Comparison of ENCODE assay signal across 24 cellular contexts in the genomic region with DNA sequence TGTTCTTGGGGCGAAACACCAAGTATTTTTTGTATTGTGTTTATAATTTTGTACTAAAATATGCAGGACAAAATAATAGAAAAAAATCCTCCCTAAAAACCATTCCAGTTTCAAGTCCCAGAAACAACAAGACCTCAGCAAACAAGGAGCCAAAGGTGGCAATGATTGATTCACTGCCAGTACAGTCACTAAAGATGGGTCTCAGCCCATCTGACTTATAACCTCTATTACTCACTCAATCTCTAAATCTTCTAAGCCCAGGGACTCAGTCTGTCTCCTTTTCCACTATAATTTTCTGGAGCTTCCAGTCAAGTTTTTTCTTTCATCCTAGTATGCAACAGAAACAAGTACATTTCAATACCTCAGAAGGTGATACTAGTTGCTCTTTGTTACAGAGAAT. TPM values are rescaled to one million over a fixed set of nuclear protein-coding genes. Genes with fewer than 3 reads are reported as not detected.
DNase-seq lines count a peak whose midpoint lies in the region; ATAC-seq and TF ChIP-seq lines count a peak whose summit lies in the region.
"Had no signal": no experiment of that assay in that cellular context is flagged by ENCODE, and none has a peak within 500 bp of the region (broad histone marks: within the 10 kb centered on the region; RNA-seq: fewer than 3 reads in every experiment).

No MANE protein-coding gene starts in this region.

- H3K4me1 ChIP-seq in GM23248 (ENCODE audit: insufficient read depth) (0 out of 2 replicates have a peak, but pooled peaks cover 4% of the 10 kb centered on the region), mucosa of descending colon (ENCODE audit: low read depth) (peaks cover 6% of the 10 kb centered on the region)

- H3K9me3 ChIP-seq in GM23248 (ENCODE audit: low read depth) (no peaks in the 10 kb centered on the region), mucosa of descending colon (no peaks in the 10 kb centered on the region)
- H3K9me3 ChIP-seq: transverse colon had no signal

- H3K27me3 ChIP-seq in GM23248 (replicated peaks; ENCODE audit: insufficient read depth) (no peaks in the 10 kb centered on the region), dorsolateral prefrontal cortex (no peaks in the 10 kb centered on the region)
- H3K27me3 ChIP-seq: transverse colon had no signal

- no peak overlapping the region for H3K9ac ChIP-seq in GM23248

- H3K4me3 Mint-ChIP-seq in activated CD4-positive, alpha-beta T cell treated with anti-CD3 and anti-CD28 coated beads, Interleukin-2, amount 10 ng/mL, durations not matched to agents 24 days and 14 days, result no peak overlapping the region
- H3K4me3 Mint-ChIP-seq: activated T-helper 1 cell treated with anti-CD3 and anti-CD28 coated beads, Interleukin-12 subunit alpha, Interleukin-12 subunit beta, Interleukin-2, Interleukin-4 antibody, amounts not matched to agents 30 ng/mL and 10 ng/mL and 1 ng/mL, durations not matched to agents 14 hours and 24 hours and 36 hours; CD4-positive, CD25-positive, alpha-beta regulatory T cell; nephron had no signal

- H3F3A ChIP-seq in GM23248 (ENCODE audit: insufficient read depth), result no peaks in the 10 kb centered on the region

- in situ Hi-C loops in GM23248 (cut with MboI), result no loop called here

- no peaks in the 10 kb centered on the region for H3K9me2 ChIP-seq in GM23248 (ENCODE audit: insufficient read depth)

- H3K4me3 ChIP-seq in GM23248 (no peak overlapping the region), epithelial cell of esophagus (ENCODE audit: low read length) (no peak overlapping the region), mucosa of descending colon (no peak overlapping the region), dorsolateral prefrontal cortex (no peak overlapping the region)
- H3K4me3 ChIP-seq: coronary artery, transverse colon had no signal

- H3K9me3 Mint-ChIP-seq in activated CD4-positive, alpha-beta T cell treated with anti-CD3 and anti-CD28 coated beads, Interleukin-2, amount 10 ng/mL, durations not matched to agents 24 days and 14 days, result peaks cover 12% of the 10 kb centered on the region

- H3K36me3 ChIP-seq in GM23248 (ENCODE audit: low read depth), result no peaks in the 10 kb centered on the region; the same call in 1 of the 2 replicates
- H3K36me3 ChIP-seq in mucosa of descending colon (ENCODE audit: low read depth), result no peaks in the 10 kb centered on the region

- H3K4me2 ChIP-seq in GM23248 (ENCODE audit: unreplicated experiment), result no peak overlapping the region

- H3K36me3 Mint-ChIP-seq in activated CD4-positive, alpha-beta T cell treated with anti-CD3 and anti-CD28 coated beads, Interleukin-2, amount 10 ng/mL, durations not matched to agents 24 days and 14 days (ENCODE audit: low read depth), result peaks cover 17% of the 10 kb centered on the region

- H3K79me2 ChIP-seq in GM23248 (ENCODE audit: insufficient read depth), result peaks cover 100% of the 10 kb centered on the region

- 92 to 100% methylated on average over 1 of the region's 1 CpG for WGBS in GM23248 (ENCODE audit: low coverage in 1 of 2, low lambda C conversion rate in 2 of 2, missing lambda C conversion rate in 2 of 2), 2 experiments

- no peak overlapping the region for H3K27ac Mint-ChIP-seq in activated CD4-positive, alpha-beta T cell treated with anti-CD3 and anti-CD28 coated beads, Interleukin-2, amount 10 ng/mL, durations not matched to agents 24 days and 14 days
- H3K27ac Mint-ChIP-seq: activated naive CD4-positive, alpha-beta T cell treated with anti-CD3 and anti-CD28 coated beads, Interleukin-2, amount 50 U/mL, for 72 hours; activated T-helper 1 cell treated with anti-CD3 and anti-CD28 coated beads, Interleukin-12 subunit alpha, Interleukin-12 subunit beta, Interleukin-2, Interleukin-4 antibody, amounts not matched to agents 30 ng/mL and 10 ng/mL and 1 ng/mL, durations not matched to agents 14 hours and 24 hours and 36 hours; CD4-positive, CD25-positive, alpha-beta regulatory T cell; nephron had no signal

- no peak for TF ChIP-seq CTCF in epithelial cell of esophagus (IDR thresholded peaks at IDR 0.05; ENCODE audit: insufficient read depth, low read depth, low read length, missing control alignments)
- TF ChIP-seq CTCF in mucosa of descending colon (IDR thresholded peaks at IDR 0.05), result no peak
- TF ChIP-seq CTCF in dorsolateral prefrontal cortex (IDR thresholded peaks at IDR 0.05 in 54 of 56, conservative IDR thresholded peaks at IDR 0.05 in 2 of 56; ENCODE audit: low read depth in 1 of 56, partially characterized antibody in 56 of 56), result no peak

- ATAC-seq in mucosa of descending colon, result peak; percentile 49

- no peak overlapping the region for H2AFZ ChIP-seq in GM23248

- DNase-seq in GM23248 (peak; percentile 18), LoVo (ENCODE audit: low spot score) (peak; percentile 7), epithelial cell of esophagus (ENCODE audit: low read depth) (peak; percentile 18), mucosa of descending colon (no peak), dorsolateral prefrontal cortex (no peak), HT-29 (ENCODE audit: low spot score) (no peak)
- no peak for DNase-seq in activated CD4-positive, alpha-beta T cell treated with anti-CD3 and anti-CD28 coated beads, Interleukin-2, amount 10 ng/mL, durations not matched to agents 24 days and 14 days
- DNase-seq: activated CD4-positive, CD25-positive, alpha-beta regulatory T cell; CD4-positive, CD25-positive, alpha-beta regulatory T cell; foreskin melanocyte; GOT3; hypothalamus; kidney glomerular epithelial cell; NCI-H1436 treated with DMSO at 0.1 percent for 48 hours; NCI-H2171; NCI-H526 treated with DMSO at 0.1 percent for 48 hours; posterior cingulate gyrus; stimulated activated CD4-positive, alpha-beta T cell treated with anti-CD3 and anti-CD28 coated beads, Interleukin-2, amount 100 ng/mL, for 24 hours; stimulated activated naive CD4-positive, alpha-beta T cell; transverse colon had no signal

- intact Hi-C loops in mucosa of descending colon (cut with DNase I, micrococcal nuclease) (no loop called here), dorsolateral prefrontal cortex (cut with DNase I) (no loop called here)
- intact Hi-C loops in activated CD4-positive, alpha-beta T cell treated with anti-CD3 and anti-CD28 coated beads, Interleukin-2, amount 10 ng/mL, durations not matched to agents 24 days and 14 days (cut with micrococcal nuclease), result no loop called here

- H3K27me3 Mint-ChIP-seq in activated CD4-positive, alpha-beta T cell treated with anti-CD3 and anti-CD28 coated beads, Interleukin-2, amount 10 ng/mL, durations not matched to agents 24 days and 14 days, result no peaks in the 10 kb centered on the region
- H3K27me3 Mint-ChIP-seq: CD4-positive, CD25-positive, alpha-beta regulatory T cell had no signal

- H3K4me1 Mint-ChIP-seq in activated CD4-positive, alpha-beta T cell treated with anti-CD3 and anti-CD28 coated beads, Interleukin-2, amount 10 ng/mL, durations not matched to agents 24 days and 14 days, result peaks cover 10% of the 10 kb centered on the region
- H3K4me1 Mint-ChIP-seq: nephron had no signal

- H3K27ac ChIP-seq in GM23248 (no peak overlapping the region), dorsolateral prefrontal cortex (no peak overlapping the region)
- H3K27ac ChIP-seq: coronary artery, transverse colon had no signal

- 0 out of 2 replicates have a peak, but pooled peaks cover 2% of the 10 kb centered on the region for H4K20me1 ChIP-seq in GM23248 (ENCODE audit: insufficient read depth)

RNA-seq across cellular contexts. Expression of gene SNX13, which starts 33.3 kb away (rescaled TPM):
- 34.2 and 50.8 TPM in 2 replicates for total RNA-seq in GM23248 (2014; rRNA removed; shearing (Covaris generic))
- polyA plus RNA-seq in GM23248 (2016; fragmentation: Nextera tagmentation; extraction: Ambion mirVana), result 21.0 and 21.8 TPM in 2 replicates
- total RNA-seq in mucosa of descending colon (10 to 100 TPM; 72.2 to 89.4 (median 72.6) TPM), dorsolateral prefrontal cortex (10 to 100 TPM; 52.5 to 88.4 (median 65.7) TPM)
- 18.1 and 23.7 TPM in 2 replicates for total RNA-seq in activated CD4-positive, alpha-beta T cell treated with anti-CD3 and anti-CD28 coated beads, Interleukin-2, amount 10 ng/mL, durations not matched to agents 24 days and 14 days
- total RNA-seq in HT-29 (2014; rRNA removed; shearing (Covaris generic)), result 22.7 and 23.5 TPM in 2 replicates

Comparison
In these comparisons a context has a peak if more than half of its experiments do, and no peak if none do; other contexts are left out.
1. DNase-seq: peak in GM23248 (single experiment), LoVo (single experiment) and epithelial cell of esophagus (single experiment); none in mucosa of descending colon (0 of 3), activated CD4-positive, alpha-beta T cell treated with anti-CD3 and anti-CD28 coated beads, Interleukin-2, amount 10 ng/mL, durations not matched to agents 24 days and 14 days (single experiment), dorsolateral prefrontal cortex (0 of 10) and HT-29 (single experiment).